12 cellular contexts compared by ENCODE assay signal in genomic region chr15:68335251-68335650, GRCh38. TPM values are rescaled to one million over a fixed set of nuclear protein-coding genes. Genes with fewer than 3 reads are reported as not detected.
A peak's percentile ranks its signal among the peaks of the same experiment; 100 is the strongest.
DNase-seq lines count a peak whose midpoint lies in the region; ATAC-seq and TF ChIP-seq lines count a peak whose summit lies in the region.
"Had no signal": no experiment of that assay in that cellular context is flagged by ENCODE, and none has a peak within 500 bp of the region (broad histone marks: within the 10 kb centered on the region; RNA-seq: fewer than 3 reads in every experiment).

No MANE protein-coding gene starts in this region.

- ATAC-seq in sciatic nerve, result peak; percentile 11
- ATAC-seq in HG03439 (IDR thresholded peaks at IDR 0.05; ENCODE audit: unreplicated experiment), result no peak
- no peak for ATAC-seq in GM18873 (IDR thresholded peaks at IDR 0.05; ENCODE audit: low FRiP score, unreplicated experiment)
- ATAC-seq in WTC11, result no peak

- no peaks in the 10 kb centered on the region for H3K9me3 Mint-ChIP-seq in WTC11
- H3K9me3 Mint-ChIP-seq: activated T-helper 1 cell treated with anti-CD3 and anti-CD28 coated beads, Interleukin-12 subunit alpha, Interleukin-12 subunit beta, Interleukin-2, Interleukin-4 antibody, amounts not matched to agents 30 ng/mL and 10 ng/mL and 1 ng/mL, durations not matched to agents 14 hours and 24 hours and 36 hours; nephron progenitor cell; T-helper 2 cell treated with Interferon-gamma antibody and Interleukin-4, amounts not matched to agents 5 μg/mL and 100 μg/mL, for 36 hours had no signal

- POLR2A ChIA-PET in WTC11 (lab: Charles Lee), result no interaction called here

- peaks cover 13% of the 10 kb centered on the region for H3K4me1 Mint-ChIP-seq in WTC11

- TF ChIP-seq CTCF in WTC11 (IDR thresholded peaks at IDR 0.05), result no peak

- no peaks in the 10 kb centered on the region for H3K27me3 Mint-ChIP-seq in WTC11 (ENCODE audit: low read depth)

- peak; percentile 46 for DNase-seq in EH (ENCODE audit: low read depth)
- DNase-seq in NCI-H69 (lab: John Stamatoyannopoulos, UW), result peak; percentile 90
- DNase-seq in fibroblast of gingiva (ENCODE audit: low read depth), result peak; percentile 49
- DNase-seq in sciatic nerve (ENCODE audit: low spot score), result no peak
- no peak for DNase-seq in WTC11 (ENCODE audit: low spot score)
- DNase-seq in KBM-7, result no peak
- DNase-seq: NCI-H187, nephron progenitor cell had no signal

- intact Hi-C loops in sciatic nerve (cut with DNase I), result no loop called here

- in situ Hi-C loops in KBM-7 (cut with MboI; ENCODE audit: low pct_unique_long_range_greater_than_20kb, low sequenced_read_pairs), result no loop called here

- no peak overlapping the region for H3K4me3 Mint-ChIP-seq in WTC11
- H3K4me3 Mint-ChIP-seq: activated T-helper 1 cell treated with anti-CD3 and anti-CD28 coated beads, Interleukin-12 subunit alpha, Interleukin-12 subunit beta, Interleukin-2, Interleukin-4 antibody, amounts not matched to agents 30 ng/mL and 10 ng/mL and 1 ng/mL, durations not matched to agents 14 hours and 24 hours and 36 hours; nephron progenitor cell; T-helper 2 cell treated with Interferon-gamma antibody and Interleukin-4, amounts not matched to agents 5 μg/mL and 100 μg/mL, for 36 hours had no signal

- CTCF ChIA-PET in WTC11 (lab: Charles Lee), result interaction anchor here (0.7 to 3.1 kb wide), 3 partner anchors 19 to 33 kb away, joined by 3 to 14 read pairs (median 9); no protein-coding TSS in a partner anchor

- no peaks in the 10 kb centered on the region for H3K36me3 Mint-ChIP-seq in WTC11

- H3K27ac Mint-ChIP-seq in WTC11, result no peak overlapping the region
- H3K27ac Mint-ChIP-seq: activated T-helper 1 cell treated with anti-CD3 and anti-CD28 coated beads, Interleukin-12 subunit alpha, Interleukin-12 subunit beta, Interleukin-2, Interleukin-4 antibody, amounts not matched to agents 30 ng/mL and 10 ng/mL and 1 ng/mL, durations not matched to agents 14 hours and 24 hours and 36 hours; nephron progenitor cell; T-helper 2 cell treated with Interferon-gamma antibody and Interleukin-4, amounts not matched to agents 5 μg/mL and 100 μg/mL, for 36 hours had no signal

TF ChIP-seq in WTC11, 78 proteins besides CTCF, POLR2A, EP300 and RAD21:
- TF ChIP-seq NFATC4 (CRISPR knock-in tag; IDR thresholded peaks at IDR 0.05), result no peak
- TF ChIP-seq TP53 (CRISPR knock-in tag; IDR thresholded peaks at IDR 0.05), result no peak
- TF ChIP-seq STAT6 (CRISPR knock-in tag; conservative IDR thresholded peaks at IDR 0.05; ENCODE audit: low read depth), result no peak
- TF ChIP-seq TCF7 (CRISPR knock-in tag; IDR thresholded peaks at IDR 0.05; ENCODE audit: low read depth), result no peak
- no peak for TF ChIP-seq JAZF1 (CRISPR knock-in tag; IDR thresholded peaks at IDR 0.05)
- TF ChIP-seq E2F1 (CRISPR knock-in tag; IDR thresholded peaks at IDR 0.05), result no peak
- TF ChIP-seq ESRRA (CRISPR knock-in tag; IDR thresholded peaks at IDR 0.05; ENCODE audit: borderline replicate concordance), result no peak
- TF ChIP-seq ATF3 (CRISPR knock-in tag; conservative IDR thresholded peaks at IDR 0.05), result no peak
- TF ChIP-seq NR2C2 (CRISPR knock-in tag; IDR thresholded peaks at IDR 0.05), result no peak
- no peak for TF ChIP-seq SMAD4 (CRISPR knock-in tag; IDR thresholded peaks at IDR 0.05)
- TF ChIP-seq PRRX2 (CRISPR knock-in tag; IDR thresholded peaks at IDR 0.05), result no peak
- no peak for TF ChIP-seq NR1H2 (CRISPR knock-in tag; IDR thresholded peaks at IDR 0.05)
- no peak for TF ChIP-seq E2F4 (CRISPR knock-in tag; IDR thresholded peaks at IDR 0.05; ENCODE audit: borderline replicate concordance, low read depth)

RNA-seq across cellular contexts. Expression of gene FEM1B, which starts 57.7 kb away (rescaled TPM):
- total RNA-seq in sciatic nerve (58.0 TPM), WTC11 (2021) (59.7 to 64.8 TPM (median 62.4 TPM) in 3 replicates)

Comparison
In these comparisons a context has a peak if more than half of its experiments do, and no peak if none do; other contexts are left out.
1. DNase-seq: peak in EH (single experiment), NCI-H69 (single experiment) and fibroblast of gingiva (single experiment); none in sciatic nerve (single experiment), WTC11 (single experiment) and KBM-7 (single experiment).